In genomic region chr3:41118461-41119385, GRCh38 we compare ENCODE assay signal across 14 cellular contexts.
DNase-seq lines count a peak whose midpoint lies in the region; ATAC-seq and TF ChIP-seq lines count a peak whose summit lies in the region.
"Had no signal": no experiment of that assay in that cellular context is flagged by ENCODE, and none has a peak within 500 bp of the region (broad histone marks: within the 10 kb centered on the region; RNA-seq: fewer than 3 reads in every experiment).

No MANE protein-coding gene starts in this region.

- no peak for ATAC-seq in GM18519 (IDR thresholded peaks at IDR 0.05; ENCODE audit: low FRiP score, unreplicated experiment)
- ATAC-seq in GM21786 (IDR thresholded peaks at IDR 0.05; ENCODE audit: unreplicated experiment), result no peak
- ATAC-seq in HG03342 (IDR thresholded peaks at IDR 0.05; ENCODE audit: unreplicated experiment), result no peak
- ATAC-seq: sciatic nerve had no signal

- TF ChIP-seq CTCF in endothelial cell (IDR thresholded peaks at IDR 0.05; ENCODE audit: unreplicated experiment) (no peak), retinal pigment epithelial cell (conservative IDR thresholded peaks at IDR 0.05; ENCODE audit: low read depth, low read length) (no peak)

- POLR2A ChIA-PET in activated CD4-positive, alpha-beta T cell treated with anti-CD3 and anti-CD28 coated beads, Interleukin-2, amount 10 ng/mL, durations not matched to agents 7 days and 5 days (lab: Charles Lee), result no interaction called here

- peaks cover 2% of the 10 kb centered on the region for H3K9me3 Mint-ChIP-seq in activated CD4-positive, alpha-beta T cell treated with anti-CD3 and anti-CD28 coated beads, Interleukin-2, amount 10 ng/mL, durations not matched to agents 7 days and 5 days
- H3K9me3 Mint-ChIP-seq in endothelial cell (ENCODE audit: unreplicated experiment), result no peaks in the 10 kb centered on the region
- H3K9me3 Mint-ChIP-seq: neural crest cell had no signal

- H3K27ac Mint-ChIP-seq in activated CD4-positive, alpha-beta T cell treated with anti-CD3 and anti-CD28 coated beads, Interleukin-2, amount 10 ng/mL, durations not matched to agents 7 days and 5 days, result peak overlapping the region; percentile 87
- no peak overlapping the region for H3K27ac Mint-ChIP-seq in endothelial cell (ENCODE audit: unreplicated experiment)

- no peak for DNase-seq in activated CD4-positive, alpha-beta T cell treated with anti-CD3 and anti-CD28 coated beads, Interleukin-2, amount 10 ng/mL, durations not matched to agents 7 days and 5 days
- DNase-seq in activated CD4-positive, alpha-beta T cell treated with anti-CD3 and anti-CD28 coated beads for 4 hours, result no peak
- peak; percentile 46 for DNase-seq in SW480 (ENCODE audit: low spot score)
- DNase-seq in endothelial cell (ENCODE audit: low spot score), result no peak
- DNase-seq in retinal pigment epithelial cell (ENCODE audit: low read depth), result peak; percentile 31
- DNase-seq: adrenal gland; MV-4-11; NK-92 treated with Interleukin-12 subunit alpha and Interleukin-12 subunit beta, amount 100 ng/mL, for 24 hours; SHP77 had no signal

- no peaks in the 10 kb centered on the region for H3K27me3 Mint-ChIP-seq in activated CD4-positive, alpha-beta T cell treated with anti-CD3 and anti-CD28 coated beads, Interleukin-2, amount 10 ng/mL, durations not matched to agents 7 days and 5 days
- peaks cover 6% of the 10 kb centered on the region for H3K27me3 Mint-ChIP-seq in endothelial cell (ENCODE audit: unreplicated experiment)

- no peak overlapping the region for H3K4me3 Mint-ChIP-seq in activated CD4-positive, alpha-beta T cell treated with anti-CD3 and anti-CD28 coated beads, Interleukin-2, amount 10 ng/mL, durations not matched to agents 7 days and 5 days
- H3K4me3 Mint-ChIP-seq in endothelial cell (ENCODE audit: unreplicated experiment), result peak overlapping the region; percentile 29
- H3K4me3 Mint-ChIP-seq: neural crest cell had no signal

- peaks cover 31% of the 10 kb centered on the region for H3K4me1 Mint-ChIP-seq in activated CD4-positive, alpha-beta T cell treated with anti-CD3 and anti-CD28 coated beads, Interleukin-2, amount 10 ng/mL, durations not matched to agents 7 days and 5 days
- H3K4me1 Mint-ChIP-seq in endothelial cell (ENCODE audit: unreplicated experiment), result peaks cover 55% of the 10 kb centered on the region

- H3K36me3 Mint-ChIP-seq in activated CD4-positive, alpha-beta T cell treated with anti-CD3 and anti-CD28 coated beads, Interleukin-2, amount 10 ng/mL, durations not matched to agents 7 days and 5 days (ENCODE audit: low read depth), result no peaks in the 10 kb centered on the region
- H3K36me3 Mint-ChIP-seq in endothelial cell (ENCODE audit: low read depth, unreplicated experiment), result peaks cover 8% of the 10 kb centered on the region

- CTCF ChIA-PET in activated CD4-positive, alpha-beta T cell treated with anti-CD3 and anti-CD28 coated beads, Interleukin-2, amount 10 ng/mL, durations not matched to agents 7 days and 5 days (lab: Charles Lee), result interaction anchor here (0.6 kb wide), 1 partner anchor 52 kb away, joined by 3 read pairs; no protein-coding TSS in a partner anchor

- no peak overlapping the region for H3K4me3 ChIP-seq in retinal pigment epithelial cell (ENCODE audit: low read length)
- H3K4me3 ChIP-seq: adrenal gland had no signal

Comparison
In these comparisons a context has a peak if more than half of its experiments do, and no peak if none do; other contexts are left out.
1. DNase-seq: peak in SW480 (single experiment) and retinal pigment epithelial cell (single experiment); none in activated CD4-positive, alpha-beta T cell treated with anti-CD3 and anti-CD28 coated beads, Interleukin-2, amount 10 ng/mL, durations not matched to agents 7 days and 5 days (single experiment), activated CD4-positive, alpha-beta T cell treated with anti-CD3 and anti-CD28 coated beads for 4 hours (0 of 2) and endothelial cell (single experiment).